1 cellular context compared by ENCODE assay signal in genomic region chr12:68823711-68824110, GRCh38.
TF ChIP-seq lines count a peak whose summit lies in the region.

No MANE protein-coding gene starts in this region.

TF ChIP-seq in K562, 482 proteins besides CTCF, POLR2A, EP300 and RAD21:
- TF ChIP-seq E4F1 (CRISPR knock-in tag; IDR thresholded peaks at IDR 0.05; ENCODE audit: borderline replicate concordance) (no peak), ETV6 (IDR thresholded peaks at IDR 0.05; ENCODE audit: borderline replicate concordance in 1 of 2, low read depth in 2 of 2, low read length in 1 of 2) (no peak), ETV6 (CRISPR knock-in tag; IDR thresholded peaks at IDR 0.05; ENCODE audit: borderline replicate concordance) (no peak), ZNF740 (CRISPR knock-in tag; IDR thresholded peaks at IDR 0.05) (no peak), ZNF740 (tag; IDR thresholded peaks at IDR 0.05) (no peak), ZNF512 (tag; IDR thresholded peaks at IDR 0.05) (no peak), RFX5 (IDR thresholded peaks at IDR 0.05; ENCODE audit: low read depth, low read length) (no peak), SRSF7 (optimal IDR thresholded peaks at IDR 0.05; ENCODE audit: low read depth, low read length) (no peak), MBD1 (CRISPR knock-in tag; IDR thresholded peaks at IDR 0.05) (no peak), RBM39 (optimal IDR thresholded peaks at IDR 0.05; ENCODE audit: low read depth, low read length) (no peak), ZZZ3 (IDR thresholded peaks at IDR 0.05) (no peak), ILF3 (IDR thresholded peaks at IDR 0.05; ENCODE audit: borderline replicate concordance) (no peak), YY1 (IDR thresholded peaks at IDR 0.05; ENCODE audit: borderline replicate concordance in 1 of 3, control insufficient read depth in 1 of 3, extremely low read depth in 1 of 3, insufficient read depth in 3 of 3, insufficient read length in 1 of 3, insufficient replicate concordance in 2 of 3, low read depth in 1 of 3, low read length in 2 of 3) (no peak), SNRNP70 (optimal IDR thresholded peaks at IDR 0.05; ENCODE audit: low read depth, low read length) (no peak), ZNF79 (CRISPR knock-in tag; IDR thresholded peaks at IDR 0.05; ENCODE audit: low read depth) (no peak), SOX6 (IDR thresholded peaks at IDR 0.05) (no peak)
